ENCODE assay signal across 25 cellular contexts in genomic region chr5:98726258-98726657, GRCh38.
"Had no signal": no experiment of that assay in that cellular context is flagged by ENCODE, and none has a peak within 500 bp of the region (broad histone marks: within the 10 kb centered on the region; RNA-seq: fewer than 3 reads in every experiment).

No MANE protein-coding gene starts in this region.

- DNase-seq: dermis blood vessel endothelial cell; dorsolateral prefrontal cortex; effector CD4-positive, alpha-beta T cell; effector memory CD4-positive, alpha-beta T cell; erythroblast; esophagus squamous epithelium; foreskin fibroblast; foreskin melanocyte; gastrocnemius medialis; glutamatergic neuron; head of caudate nucleus; heart right ventricle; hippocampal formation; left cardiac atrium; left lung; left ventricle myocardium superior; lower lobe of right lung; mesenchymal stem cell; mucosa of descending colon; naive B cell had no signal

- H3K9me3 ChIP-seq: esophagus squamous epithelium, gastrocnemius medialis, heart right ventricle, left lung, lower lobe of right lung, mucosa of descending colon had no signal

- H3K4me3 Mint-ChIP-seq: mesothelial cell of epicardium, naive B cell had no signal

- H3K4me3 ChIP-seq: coronary artery, dorsolateral prefrontal cortex, esophagus squamous epithelium, gastrocnemius medialis, heart right ventricle, left lung, lower lobe of right lung, mucosa of descending colon had no signal

- H3K27ac Mint-ChIP-seq: mesothelial cell of epicardium, naive B cell had no signal

- H3K4me1 ChIP-seq: esophagus squamous epithelium, gastrocnemius medialis, heart right ventricle, left lung, lower lobe of right lung had no signal

- H3K9me3 Mint-ChIP-seq: mesothelial cell of epicardium had no signal

- H3K36me3 Mint-ChIP-seq: mesothelial cell of epicardium, naive B cell had no signal

- FAIRE-seq: colon, islet of Langerhans, keratinocyte had no signal

- H3K27me3 ChIP-seq: dorsolateral prefrontal cortex, esophagus squamous epithelium, gastrocnemius medialis, heart right ventricle, left lung had no signal

- H3K4me1 Mint-ChIP-seq: mesothelial cell of epicardium, naive B cell had no signal

- H3K36me3 ChIP-seq: esophagus squamous epithelium, gastrocnemius medialis, heart right ventricle, left lung, lower lobe of right lung had no signal
